ENCODE assay signal across 8 cellular contexts in genomic region chr15:88878720-88879184, GRCh38. TPM values are rescaled to one million over a fixed set of nuclear protein-coding genes. Genes with fewer than 3 reads are reported as not detected.
DNase-seq lines count a peak whose midpoint lies in the region; ATAC-seq and TF ChIP-seq lines count a peak whose summit lies in the region.

No MANE protein-coding gene starts in this region.

- DNase-seq in DMS 273 (lab: John Stamatoyannopoulos, UW; ENCODE audit: unreplicated experiment) = peak; percentile 86
- DNase-seq in GM20000 (ENCODE audit: low spot score) = peak; percentile 81
- peak; percentile 79 for DNase-seq in NCI-H2171 (lab: John Stamatoyannopoulos, UW)
- DNase-seq in activated CD4-positive, alpha-beta T cell treated with anti-CD3 and anti-CD28 coated beads, Interleukin-2, amount 50 U/mL, for 1 hour = peak; percentile 37
- peak; percentile 44 for DNase-seq in fibroblast of mammary gland (ENCODE audit: low read depth)
- peak; percentile 35 for DNase-seq in renal cortical epithelial cell (ENCODE audit: low read depth)

- H3K4me3 ChIP-seq in fibroblast of mammary gland (ENCODE audit: control insufficient read depth, low read depth, low read length) = no peak overlapping the region

- TF ChIP-seq CTCF in GM20000 (IDR thresholded peaks at IDR 0.05; ENCODE audit: extremely low read depth, missing control alignments) (peak; percentile 65), fibroblast of mammary gland (conservative IDR thresholded peaks at IDR 0.05; ENCODE audit: control insufficient read depth, insufficient read depth, low read depth, low read length) (peak; percentile 77)

- ATAC-seq in HG03025 (IDR thresholded peaks at IDR 0.05; ENCODE audit: low FRiP score, unreplicated experiment) = no peak
- no peak for ATAC-seq in HG02938 (IDR thresholded peaks at IDR 0.05; ENCODE audit: unreplicated experiment)

RNA-seq across cellular contexts. Expression of gene HAPLN3, which starts 16.6 kb away (rescaled TPM):
- 4.7 and 6.6 TPM in 2 replicates for total RNA-seq in renal cortical epithelial cell

RNA-seq across cellular contexts. Expression of gene MFGE8, which starts 34.4 kb away (rescaled TPM):
- total RNA-seq in renal cortical epithelial cell = 66.0 and 71.6 TPM in 2 replicates

Comparison
In these comparisons a context has a peak if more than half of its experiments do, and no peak if none do; other contexts are left out.
1. DNase-seq: peak in every context shown above with its lines; median percentile 86 in DMS 273; 81 in GM20000; 79 in NCI-H2171; 44 in fibroblast of mammary gland; 37 in activated CD4-positive, alpha-beta T cell treated with anti-CD3 and anti-CD28 coated beads, Interleukin-2, amount 50 U/mL, for 1 hour; 35 in renal cortical epithelial cell.